18 cellular contexts compared by ENCODE assay signal in genomic region chr10:36266923-36267322, GRCh38.
"Had no signal": no experiment of that assay in that cellular context is flagged by ENCODE, and none has a peak within 500 bp of the region (broad histone marks: within the 10 kb centered on the region; RNA-seq: fewer than 3 reads in every experiment).

No MANE protein-coding gene starts in this region.

- H3K27ac Mint-ChIP-seq: activated CD8-positive, alpha-beta T cell treated with anti-CD3 and anti-CD28 coated beads, Interleukin-2, amount 10 ng/mL, durations not matched to agents 7 days and 5 days; activated naive CD8-positive, alpha-beta T cell treated with anti-CD3 and anti-CD28 coated beads, Interleukin-2, amount 50 U/mL, for 24 hours; activated T-helper 1 cell treated with anti-CD3 and anti-CD28 coated beads, Interleukin-12 subunit alpha, Interleukin-12 subunit beta, Interleukin-2, Interleukin-4 antibody, amounts not matched to agents 30 ng/mL and 10 ng/mL and 1 ng/mL, durations not matched to agents 14 hours and 24 hours and 36 hours; naive thymus-derived CD8-positive, alpha-beta T cell; stimulated activated naive CD8-positive, alpha-beta T cell treated with anti-CD3 and anti-CD28 coated beads, Interleukin-15, amount 100 ng/mL, for 72 hours had no signal

- H3K27me3 ChIP-seq: ascending aorta, neutrophil, testis had no signal

- H3K27ac ChIP-seq: ascending aorta, coronary artery, lower lobe of right lung, neutrophil, testis had no signal

- H3K36me3 Mint-ChIP-seq: naive thymus-derived CD8-positive, alpha-beta T cell had no signal

- H3K4me3 ChIP-seq: ascending aorta, coronary artery, lower lobe of right lung, mucosa of descending colon, testis had no signal

- H3K9me3 ChIP-seq: ascending aorta, lower lobe of right lung, neutrophil, testis had no signal

- H3K27me3 Mint-ChIP-seq: activated naive CD8-positive, alpha-beta T cell treated with anti-CD3 and anti-CD28 coated beads, Interleukin-2, amount 50 U/mL, for 24 hours; stimulated activated naive CD8-positive, alpha-beta T cell treated with anti-CD3 and anti-CD28 coated beads, Interleukin-15, amount 100 ng/mL, for 72 hours had no signal

- ATAC-seq: activated CD8-positive, alpha-beta T cell treated with anti-CD3 and anti-CD28 coated beads, Interleukin-2, amount 10 ng/mL, durations not matched to agents 7 days and 5 days; activated naive CD8-positive, alpha-beta T cell treated with anti-CD3 and anti-CD28 coated beads, Interleukin-2, amount 50 U/mL, for 24 hours; left cardiac atrium; lower lobe of right lung; mucosa of descending colon; naive thymus-derived CD8-positive, alpha-beta T cell; stimulated activated naive CD8-positive, alpha-beta T cell treated with anti-CD3 and anti-CD28 coated beads, Interleukin-15, amount 100 ng/mL, for 72 hours had no signal

- DNase-seq: activated CD4-positive, alpha-beta T cell treated with anti-CD3 and anti-CD28 coated beads for 48 hours; activated CD8-positive, alpha-beta memory T cell treated with anti-CD3 and anti-CD28 coated beads, Interleukin-2, amount 50 U/mL, for 48 hours; activated CD8-positive, alpha-beta T cell treated with anti-CD3 and anti-CD28 coated beads, Interleukin-2, amount 10 ng/mL, durations not matched to agents 7 days and 5 days; activated naive CD4-positive, alpha-beta T cell; activated naive CD8-positive, alpha-beta T cell treated with anti-CD3 and anti-CD28 coated beads, Interleukin-2, amount 50 U/mL, for 24 hours; caudate nucleus; effector memory CD4-positive, alpha-beta T cell; left cardiac atrium; lower lobe of right lung; mucosa of descending colon; naive thymus-derived CD8-positive, alpha-beta T cell; stimulated activated CD4-positive, alpha-beta T cell treated with anti-CD3 and anti-CD28 coated beads, Interleukin-4, amount 100 ng/mL, for 4 hours; stimulated activated naive CD8-positive, alpha-beta T cell treated with anti-CD3 and anti-CD28 coated beads, Interleukin-15, amount 100 ng/mL, for 72 hours; testis had no signal

- H3K9me3 Mint-ChIP-seq: activated naive CD8-positive, alpha-beta T cell treated with anti-CD3 and anti-CD28 coated beads, Interleukin-2, amount 50 U/mL, for 24 hours; stimulated activated naive CD8-positive, alpha-beta T cell treated with anti-CD3 and anti-CD28 coated beads, Interleukin-15, amount 100 ng/mL, for 72 hours had no signal

- H3K4me1 ChIP-seq: ascending aorta, lower lobe of right lung, testis had no signal

- H3K36me3 ChIP-seq: ascending aorta, lower lobe of right lung, neutrophil had no signal

- H3K4me1 Mint-ChIP-seq: activated naive CD8-positive, alpha-beta T cell treated with anti-CD3 and anti-CD28 coated beads, Interleukin-2, amount 50 U/mL, for 24 hours; naive thymus-derived CD8-positive, alpha-beta T cell; stimulated activated naive CD8-positive, alpha-beta T cell treated with anti-CD3 and anti-CD28 coated beads, Interleukin-15, amount 100 ng/mL, for 72 hours had no signal

- H3K4me3 Mint-ChIP-seq: activated CD8-positive, alpha-beta T cell treated with anti-CD3 and anti-CD28 coated beads, Interleukin-2, amount 10 ng/mL, durations not matched to agents 7 days and 5 days; activated naive CD8-positive, alpha-beta T cell treated with anti-CD3 and anti-CD28 coated beads, Interleukin-2, amount 50 U/mL, for 24 hours; activated T-helper 1 cell treated with anti-CD3 and anti-CD28 coated beads, Interleukin-12 subunit alpha, Interleukin-12 subunit beta, Interleukin-2, Interleukin-4 antibody, amounts not matched to agents 30 ng/mL and 10 ng/mL and 1 ng/mL, durations not matched to agents 14 hours and 24 hours and 36 hours; naive thymus-derived CD8-positive, alpha-beta T cell; stimulated activated naive CD8-positive, alpha-beta T cell treated with anti-CD3 and anti-CD28 coated beads, Interleukin-15, amount 100 ng/mL, for 72 hours had no signal
